2 cellular contexts compared by ENCODE assay signal in genomic region chr7:105339404-105340316, GRCh38.
A peak's percentile ranks its signal among the peaks of the same experiment; 100 is the strongest.
TF ChIP-seq lines count a peak whose summit lies in the region.

No MANE protein-coding gene starts in this region.

TF ChIP-seq in GM12878, 131 proteins besides CTCF, POLR2A, EP300 and RAD21 (continued from another document):
- TF ChIP-seq, protein P1, sequence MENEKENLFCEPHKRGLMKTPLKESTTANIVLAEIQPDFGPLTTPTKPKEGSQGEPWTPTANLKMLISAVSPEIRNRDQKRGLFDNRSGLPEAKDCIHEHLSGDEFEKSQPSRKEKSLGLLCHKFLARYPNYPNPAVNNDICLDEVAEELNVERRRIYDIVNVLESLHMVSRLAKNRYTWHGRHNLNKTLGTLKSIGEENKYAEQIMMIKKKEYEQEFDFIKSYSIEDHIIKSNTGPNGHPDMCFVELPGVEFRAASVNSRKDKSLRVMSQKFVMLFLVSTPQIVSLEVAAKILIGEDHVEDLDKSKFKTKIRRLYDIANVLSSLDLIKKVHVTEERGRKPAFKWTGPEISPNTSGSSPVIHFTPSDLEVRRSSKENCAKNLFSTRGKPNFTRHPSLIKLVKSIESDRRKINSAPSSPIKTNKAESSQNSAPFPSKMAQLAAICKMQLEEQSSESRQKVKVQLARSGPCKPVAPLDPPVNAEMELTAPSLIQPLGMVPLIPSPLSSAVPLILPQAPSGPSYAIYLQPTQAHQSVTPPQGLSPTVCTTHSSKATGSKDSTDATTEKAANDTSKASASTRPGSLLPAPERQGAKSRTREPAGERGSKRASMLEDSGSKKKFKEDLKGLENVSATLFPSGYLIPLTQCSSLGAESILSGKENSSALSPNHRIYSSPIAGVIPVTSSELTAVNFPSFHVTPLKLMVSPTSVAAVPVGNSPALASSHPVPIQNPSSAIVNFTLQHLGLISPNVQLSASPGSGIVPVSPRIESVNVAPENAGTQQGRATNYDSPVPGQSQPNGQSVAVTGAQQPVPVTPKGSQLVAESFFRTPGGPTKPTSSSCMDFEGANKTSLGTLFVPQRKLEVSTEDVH (IDR thresholded peaks at IDR 0.05; ENCODE audit: low read depth, partially characterized antibody) = no peak
- TF ChIP-seq, protein P2, sequence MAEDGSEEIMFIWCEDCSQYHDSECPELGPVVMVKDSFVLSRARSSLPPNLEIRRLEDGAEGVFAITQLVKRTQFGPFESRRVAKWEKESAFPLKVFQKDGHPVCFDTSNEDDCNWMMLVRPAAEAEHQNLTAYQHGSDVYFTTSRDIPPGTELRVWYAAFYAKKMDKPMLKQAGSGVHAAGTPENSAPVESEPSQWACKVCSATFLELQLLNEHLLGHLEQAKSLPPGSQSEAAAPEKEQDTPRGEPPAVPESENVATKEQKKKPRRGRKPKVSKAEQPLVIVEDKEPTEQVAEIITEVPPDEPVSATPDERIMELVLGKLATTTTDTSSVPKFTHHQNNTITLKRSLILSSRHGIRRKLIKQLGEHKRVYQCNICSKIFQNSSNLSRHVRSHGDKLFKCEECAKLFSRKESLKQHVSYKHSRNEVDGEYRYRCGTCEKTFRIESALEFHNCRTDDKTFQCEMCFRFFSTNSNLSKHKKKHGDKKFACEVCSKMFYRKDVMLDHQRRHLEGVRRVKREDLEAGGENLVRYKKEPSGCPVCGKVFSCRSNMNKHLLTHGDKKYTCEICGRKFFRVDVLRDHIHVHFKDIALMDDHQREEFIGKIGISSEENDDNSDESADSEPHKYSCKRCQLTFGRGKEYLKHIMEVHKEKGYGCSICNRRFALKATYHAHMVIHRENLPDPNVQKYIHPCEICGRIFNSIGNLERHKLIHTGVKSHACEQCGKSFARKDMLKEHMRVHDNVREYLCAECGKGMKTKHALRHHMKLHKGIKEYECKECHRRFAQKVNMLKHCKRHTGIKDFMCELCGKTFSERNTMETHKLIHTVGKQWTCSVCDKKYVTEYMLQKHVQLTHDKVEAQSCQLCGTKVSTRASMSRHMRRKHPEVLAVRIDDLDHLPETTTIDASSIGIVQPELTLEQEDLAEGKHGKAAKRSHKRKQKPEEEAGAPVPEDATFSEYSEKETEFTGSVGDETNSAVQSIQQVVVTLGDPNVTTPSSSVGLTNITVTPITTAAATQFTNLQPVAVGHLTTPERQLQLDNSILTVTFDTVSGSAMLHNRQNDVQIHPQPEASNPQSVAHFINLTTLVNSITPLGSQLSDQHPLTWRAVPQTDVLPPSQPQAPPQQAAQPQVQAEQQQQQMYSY (CRISPR knock-in tag; IDR thresholded peaks at IDR 0.05) = no peak
- no peak for TF ChIP-seq TCF3 (IDR thresholded peaks at IDR 0.05; ENCODE audit: borderline replicate concordance, insufficient read depth, low read depth, low read length)
- TF ChIP-seq, protein P3, sequence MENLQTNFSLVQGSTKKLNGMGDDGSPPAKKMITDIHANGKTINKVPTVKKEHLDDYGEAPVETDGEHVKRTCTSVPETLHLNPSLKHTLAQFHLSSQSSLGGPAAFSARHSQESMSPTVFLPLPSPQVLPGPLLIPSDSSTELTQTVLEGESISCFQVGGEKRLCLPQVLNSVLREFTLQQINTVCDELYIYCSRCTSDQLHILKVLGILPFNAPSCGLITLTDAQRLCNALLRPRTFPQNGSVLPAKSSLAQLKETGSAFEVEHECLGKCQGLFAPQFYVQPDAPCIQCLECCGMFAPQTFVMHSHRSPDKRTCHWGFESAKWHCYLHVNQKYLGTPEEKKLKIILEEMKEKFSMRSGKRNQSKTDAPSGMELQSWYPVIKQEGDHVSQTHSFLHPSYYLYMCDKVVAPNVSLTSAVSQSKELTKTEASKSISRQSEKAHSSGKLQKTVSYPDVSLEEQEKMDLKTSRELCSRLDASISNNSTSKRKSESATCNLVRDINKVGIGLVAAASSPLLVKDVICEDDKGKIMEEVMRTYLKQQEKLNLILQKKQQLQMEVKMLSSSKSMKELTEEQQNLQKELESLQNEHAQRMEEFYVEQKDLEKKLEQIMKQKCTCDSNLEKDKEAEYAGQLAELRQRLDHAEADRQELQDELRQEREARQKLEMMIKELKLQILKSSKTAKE (IDR thresholded peaks at IDR 0.05; ENCODE audit: low read depth, poor library complexity, severe bottlenecking) = no peak
- TF ChIP-seq, protein P4, sequence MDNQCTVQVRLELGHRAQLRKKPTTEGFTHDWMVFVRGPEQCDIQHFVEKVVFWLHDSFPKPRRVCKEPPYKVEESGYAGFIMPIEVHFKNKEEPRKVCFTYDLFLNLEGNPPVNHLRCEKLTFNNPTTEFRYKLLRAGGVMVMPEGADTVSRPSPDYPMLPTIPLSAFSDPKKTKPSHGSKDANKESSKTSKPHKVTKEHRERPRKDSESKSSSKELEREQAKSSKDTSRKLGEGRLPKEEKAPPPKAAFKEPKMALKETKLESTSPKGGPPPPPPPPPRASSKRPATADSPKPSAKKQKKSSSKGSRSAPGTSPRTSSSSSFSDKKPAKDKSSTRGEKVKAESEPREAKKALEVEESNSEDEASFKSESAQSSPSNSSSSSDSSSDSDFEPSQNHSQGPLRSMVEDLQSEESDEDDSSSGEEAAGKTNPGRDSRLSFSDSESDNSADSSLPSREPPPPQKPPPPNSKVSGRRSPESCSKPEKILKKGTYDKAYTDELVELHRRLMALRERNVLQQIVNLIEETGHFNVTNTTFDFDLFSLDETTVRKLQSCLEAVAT (IDR thresholded peaks at IDR 0.05) = 0 out of 2 replicates have a peak, but pooled peaks have one; percentile 33

TF ChIP-seq in liver, 16 proteins besides CTCF, POLR2A, EP300 and RAD21:
- no peak for TF ChIP-seq ZBTB33 (IDR thresholded peaks at IDR 0.05)
- TF ChIP-seq RXRA (IDR thresholded peaks at IDR 0.05) = peak; percentile 77 to 85
- TF ChIP-seq REST (IDR thresholded peaks at IDR 0.05) = no peak
- TF ChIP-seq HNF4A (conservative IDR thresholded peaks at IDR 0.05) = peak; percentile 38 to 39
- no peak for TF ChIP-seq JUND (IDR thresholded peaks at IDR 0.05)
- no peak for TF ChIP-seq EGR1 (IDR thresholded peaks at IDR 0.05; ENCODE audit: low read depth in 2 of 2)
